ENCODE assay signal across 8 cellular contexts in the genomic region with DNA sequence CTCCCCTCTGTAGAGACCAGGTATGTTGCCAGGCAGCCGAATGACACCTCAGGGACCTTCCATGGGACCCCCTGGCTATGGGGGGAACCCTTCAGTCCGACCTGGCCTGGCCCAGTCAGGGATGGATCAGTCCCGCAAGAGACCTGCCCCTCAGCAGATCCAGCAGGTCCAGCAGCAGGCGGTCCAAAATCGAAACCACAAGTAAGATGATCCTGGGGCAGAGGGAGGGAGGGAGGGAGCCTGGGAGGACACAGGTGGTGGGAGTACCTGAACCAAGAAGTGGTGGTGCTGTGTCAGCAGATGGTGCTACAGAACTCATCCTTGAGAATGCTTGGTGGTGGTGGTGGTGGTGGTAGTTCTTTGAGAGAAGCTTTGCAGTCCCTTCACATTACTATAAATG. TPM values are rescaled to one million over a fixed set of nuclear protein-coding genes. Genes with fewer than 3 reads are reported as not detected.
DNase-seq lines count a peak whose midpoint lies in the region; ATAC-seq and TF ChIP-seq lines count a peak whose summit lies in the region.

No MANE protein-coding gene starts in this region.

- H3K27ac ChIP-seq in BLaER1 (peak overlapping the region; percentile 90; the same call in 1 of the 2 replicates), colonic mucosa (no peak overlapping the region), neural cell (ENCODE audit: low read length) (peak overlapping the region; percentile 90)

- H3K4me2 ChIP-seq in BLaER1, result peak overlapping the region; percentile 84
- peak overlapping the region; percentile 71 for H3K4me2 ChIP-seq in neural cell (ENCODE audit: low read length)

- peaks cover 38% of the 10 kb centered on the region for H3K4me1 ChIP-seq in BLaER1
- no peaks in the 10 kb centered on the region for H3K4me1 ChIP-seq in colonic mucosa

- no peak for TF ChIP-seq RAD21 in neural cell (conservative IDR thresholded peaks at IDR 0.05)

- intact Hi-C loops in colonic mucosa (cut with DNase I), result loop anchor here (10.0 kb wide), 1 partner anchor 229 kb away; no protein-coding TSS in a partner anchor

- H3K9me2 ChIP-seq in neural cell (ENCODE audit: insufficient read depth, low read length), result no peaks in the 10 kb centered on the region

- peaks cover 47% of the 10 kb centered on the region for H3K36me3 ChIP-seq in BLaER1
- H3K36me3 ChIP-seq in colonic mucosa, result peaks cover 14% of the 10 kb centered on the region
- H3K36me3 ChIP-seq in neural cell (ENCODE audit: insufficient read depth, low read length), result peaks cover 3% of the 10 kb centered on the region

- TF ChIP-seq CTCF in NB4 (IDR thresholded peaks at IDR 0.05; ENCODE audit: low read depth, low read length) (no peak), colonic mucosa (IDR thresholded peaks at IDR 0.05) (no peak), neural cell (IDR thresholded peaks at IDR 0.05; ENCODE audit: poor library complexity, severe bottlenecking) (peak; percentile 13), GM10266 (IDR thresholded peaks at IDR 0.05; ENCODE audit: control insufficient read depth, insufficient read depth, low read depth, missing control alignments) (no peak)

- H4K20me1 ChIP-seq in BLaER1 (peaks cover 34% of the 10 kb centered on the region), neural cell (ENCODE audit: insufficient read depth) (no peaks in the 10 kb centered on the region)

- H3K27me3 ChIP-seq in BLaER1 (no peaks in the 10 kb centered on the region), colonic mucosa (no peaks in the 10 kb centered on the region), neural cell (ENCODE audit: insufficient read depth, low read depth, low read length) (no peaks in the 10 kb centered on the region)

- no peak for DNase-seq in NB4 (ENCODE audit: low read depth)
- DNase-seq in colonic mucosa, result no peak
- no peak for DNase-seq in GM10266 (ENCODE audit: extremely low spot score)
- DNase-seq in T-helper 9 cell, result no peak
- DNase-seq in SHP77 (lab: John Stamatoyannopoulos, UW), result no peak

- H3K9ac ChIP-seq in BLaER1, result peak overlapping the region; percentile 86
- peak overlapping the region; percentile 36 to 52 for H3K9ac ChIP-seq in colonic mucosa (ENCODE audit: low read depth in 2 of 2, low read length in 2 of 2)
- H3K9ac ChIP-seq in neural cell (ENCODE audit: low read length), result peak overlapping the region; percentile 91

- no peak for TF ChIP-seq POLR2A in NB4 (IDR thresholded peaks at IDR 0.05; ENCODE audit: extremely low read depth, insufficient read length)

- TF ChIP-seq EP300 in neural cell (conservative IDR thresholded peaks at IDR 0.05; ENCODE audit: poor library complexity, severe bottlenecking), result no peak

- H2AFZ ChIP-seq in neural cell (ENCODE audit: low read depth, low read length), result no peak overlapping the region

- H3K4me3 ChIP-seq in BLaER1, result peak overlapping the region; percentile 77
- peak overlapping the region; percentile 79 for H3K4me3 ChIP-seq in NB4 (ENCODE audit: low read depth, low read length)
- peak overlapping the region; percentile 93 for H3K4me3 ChIP-seq in colonic mucosa
- peak overlapping the region; percentile 90 for H3K4me3 ChIP-seq in neural cell (ENCODE audit: low read length)

- no peak for ATAC-seq in GM21619 (IDR thresholded peaks at IDR 0.05; ENCODE audit: unreplicated experiment)

- H3K9me3 ChIP-seq in BLaER1 (no peaks in the 10 kb centered on the region), colonic mucosa (no peaks in the 10 kb centered on the region), neural cell (ENCODE audit: low read length) (no peaks in the 10 kb centered on the region)

- H3K79me2 ChIP-seq in neural cell (replicated peaks; ENCODE audit: insufficient read depth, low read length), result peaks cover 15% of the 10 kb centered on the region

- peaks cover 4% of the 10 kb centered on the region for H3F3A ChIP-seq in neural cell (ENCODE audit: insufficient read depth, low read length, poor library complexity, severe bottlenecking)

TF ChIP-seq in neural cell, 6 proteins besides CTCF, POLR2A, EP300 and RAD21:
- TF ChIP-seq EZH2 (IDR thresholded peaks at IDR 0.05; ENCODE audit: borderline replicate concordance, insufficient read depth, low read length, poor library complexity, severe bottlenecking) (no peak), MXI1 (conservative IDR thresholded peaks at IDR 0.05; ENCODE audit: poor library complexity, severe bottlenecking) (no peak), POLR2AphosphoS5 (IDR thresholded peaks at IDR 0.05) (no peak), SMC3 (conservative IDR thresholded peaks at IDR 0.05; ENCODE audit: poor library complexity) (no peak), TAF1 (IDR thresholded peaks at IDR 0.05; ENCODE audit: low read depth) (no peak)
- TF ChIP-seq, protein P1, sequence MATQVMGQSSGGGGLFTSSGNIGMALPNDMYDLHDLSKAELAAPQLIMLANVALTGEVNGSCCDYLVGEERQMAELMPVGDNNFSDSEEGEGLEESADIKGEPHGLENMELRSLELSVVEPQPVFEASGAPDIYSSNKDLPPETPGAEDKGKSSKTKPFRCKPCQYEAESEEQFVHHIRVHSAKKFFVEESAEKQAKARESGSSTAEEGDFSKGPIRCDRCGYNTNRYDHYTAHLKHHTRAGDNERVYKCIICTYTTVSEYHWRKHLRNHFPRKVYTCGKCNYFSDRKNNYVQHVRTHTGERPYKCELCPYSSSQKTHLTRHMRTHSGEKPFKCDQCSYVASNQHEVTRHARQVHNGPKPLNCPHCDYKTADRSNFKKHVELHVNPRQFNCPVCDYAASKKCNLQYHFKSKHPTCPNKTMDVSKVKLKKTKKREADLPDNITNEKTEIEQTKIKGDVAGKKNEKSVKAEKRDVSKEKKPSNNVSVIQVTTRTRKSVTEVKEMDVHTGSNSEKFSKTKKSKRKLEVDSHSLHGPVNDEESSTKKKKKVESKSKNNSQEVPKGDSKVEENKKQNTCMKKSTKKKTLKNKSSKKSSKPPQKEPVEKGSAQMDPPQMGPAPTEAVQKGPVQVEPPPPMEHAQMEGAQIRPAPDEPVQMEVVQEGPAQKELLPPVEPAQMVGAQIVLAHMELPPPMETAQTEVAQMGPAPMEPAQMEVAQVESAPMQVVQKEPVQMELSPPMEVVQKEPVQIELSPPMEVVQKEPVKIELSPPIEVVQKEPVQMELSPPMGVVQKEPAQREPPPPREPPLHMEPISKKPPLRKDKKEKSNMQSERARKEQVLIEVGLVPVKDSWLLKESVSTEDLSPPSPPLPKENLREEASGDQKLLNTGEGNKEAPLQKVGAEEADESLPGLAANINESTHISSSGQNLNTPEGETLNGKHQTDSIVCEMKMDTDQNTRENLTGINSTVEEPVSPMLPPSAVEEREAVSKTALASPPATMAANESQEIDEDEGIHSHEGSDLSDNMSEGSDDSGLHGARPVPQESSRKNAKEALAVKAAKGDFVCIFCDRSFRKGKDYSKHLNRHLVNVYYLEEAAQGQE (IDR thresholded peaks at IDR 0.05; ENCODE audit: borderline replicate concordance), result no peak

RNA-seq across cellular contexts. Expression of a gene that starts 1.0 kb away (rescaled TPM):
- 10 to 100 TPM; 30.6 to 43.9 TPM for total RNA-seq in colonic mucosa
- polyA plus RNA-seq in neural cell, result 90.9 and 117 TPM in 2 replicates
- polyA minus RNA-seq in neural cell, result 158 and 204 TPM in 2 replicates

RNA-seq across cellular contexts. Expression of a gene that starts 17.7 kb away (rescaled TPM):
- total RNA-seq in colonic mucosa, result 1 to 10 TPM; 2.1 to 3.4 TPM
- 1.5 and 4.0 TPM in 2 replicates for polyA plus RNA-seq in neural cell
- 0.58 TPM in 1 of 2 replicates, not detected in the other for polyA minus RNA-seq in neural cell

RNA-seq across cellular contexts. Expression of a gene that starts 25.9 kb away (rescaled TPM):
- total RNA-seq in colonic mucosa, result 10 to 100 TPM; 74.4 to 86.8 TPM
- polyA plus RNA-seq in neural cell, result 73.4 and 79.3 TPM in 2 replicates
- polyA minus RNA-seq in neural cell, result 15.6 and 17.0 TPM in 2 replicates

RNA-seq across cellular contexts. Expression of a gene that starts 28.8 kb away (rescaled TPM):
- total RNA-seq in colonic mucosa, result 1 to 10 TPM; 1.0 to 1.1 TPM
- polyA plus RNA-seq in neural cell, result 8.0 and 9.1 TPM in 2 replicates
- 18.7 and 21.5 TPM in 2 replicates for polyA minus RNA-seq in neural cell
